In the genomic region with DNA sequence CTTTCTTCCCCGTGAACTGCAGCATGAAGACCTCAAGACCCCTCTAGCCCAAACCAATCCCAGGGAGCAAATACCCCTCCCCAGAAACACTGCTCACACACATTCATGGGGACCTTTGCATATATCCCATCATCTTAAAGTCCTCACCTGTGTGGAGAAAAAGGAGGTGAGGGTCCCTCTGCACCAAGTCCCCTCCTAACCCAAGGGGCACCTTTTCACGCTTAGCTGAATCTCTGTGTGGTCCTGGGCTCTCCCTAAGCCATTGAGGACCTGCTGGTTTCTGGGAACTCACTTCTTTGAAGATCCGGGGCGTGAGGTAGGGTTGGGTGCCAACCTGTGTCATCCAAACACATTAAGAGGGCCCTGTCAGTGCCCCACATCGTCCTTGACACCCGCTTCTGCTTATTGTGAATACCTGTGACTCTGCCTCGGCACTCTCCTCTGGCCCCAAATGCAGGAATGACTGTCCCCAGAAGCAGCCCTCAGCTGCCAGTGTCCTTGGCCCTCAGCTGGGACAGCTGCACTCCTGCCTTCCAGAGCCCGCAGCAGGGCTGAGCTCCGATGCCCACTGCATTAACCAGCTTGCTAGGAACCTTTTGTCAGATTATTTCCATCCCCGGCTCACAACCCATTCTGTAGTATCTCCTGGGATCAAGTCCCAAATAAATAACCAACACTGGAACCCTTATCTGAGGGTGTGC, we compare ENCODE assay signal across 1 cellular context.
A peak's percentile ranks its signal among the peaks of the same experiment; 100 is the strongest.
TF ChIP-seq lines count a peak whose summit lies in the region.

No MANE protein-coding gene starts in this region.

TF ChIP-seq in K562, 482 proteins besides CTCF, POLR2A, EP300 and RAD21:
- TF ChIP-seq KLF10 (CRISPR knock-in tag; IDR thresholded peaks at IDR 0.05) (no peak), POLR2G (IDR thresholded peaks at IDR 0.05; ENCODE audit: low read depth, low read length) (0 out of 2 replicates have a peak, but pooled peaks have one; percentile 19)
- TF ChIP-seq, protein P1, sequence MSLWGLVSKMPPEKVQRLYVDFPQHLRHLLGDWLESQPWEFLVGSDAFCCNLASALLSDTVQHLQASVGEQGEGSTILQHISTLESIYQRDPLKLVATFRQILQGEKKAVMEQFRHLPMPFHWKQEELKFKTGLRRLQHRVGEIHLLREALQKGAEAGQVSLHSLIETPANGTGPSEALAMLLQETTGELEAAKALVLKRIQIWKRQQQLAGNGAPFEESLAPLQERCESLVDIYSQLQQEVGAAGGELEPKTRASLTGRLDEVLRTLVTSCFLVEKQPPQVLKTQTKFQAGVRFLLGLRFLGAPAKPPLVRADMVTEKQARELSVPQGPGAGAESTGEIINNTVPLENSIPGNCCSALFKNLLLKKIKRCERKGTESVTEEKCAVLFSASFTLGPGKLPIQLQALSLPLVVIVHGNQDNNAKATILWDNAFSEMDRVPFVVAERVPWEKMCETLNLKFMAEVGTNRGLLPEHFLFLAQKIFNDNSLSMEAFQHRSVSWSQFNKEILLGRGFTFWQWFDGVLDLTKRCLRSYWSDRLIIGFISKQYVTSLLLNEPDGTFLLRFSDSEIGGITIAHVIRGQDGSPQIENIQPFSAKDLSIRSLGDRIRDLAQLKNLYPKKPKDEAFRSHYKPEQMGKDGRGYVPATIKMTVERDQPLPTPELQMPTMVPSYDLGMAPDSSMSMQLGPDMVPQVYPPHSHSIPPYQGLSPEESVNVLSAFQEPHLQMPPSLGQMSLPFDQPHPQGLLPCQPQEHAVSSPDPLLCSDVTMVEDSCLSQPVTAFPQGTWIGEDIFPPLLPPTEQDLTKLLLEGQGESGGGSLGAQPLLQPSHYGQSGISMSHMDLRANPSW (CRISPR knock-in tag; IDR thresholded peaks at IDR 0.05): no peak
TF ChIP-seq in K562: peak in this region for 1.
